In genomic region chr1:100397681-100398080, GRCh38 we compare ENCODE assay signal across 21 cellular contexts. TPM values are rescaled to one million over a fixed set of nuclear protein-coding genes. Genes with fewer than 3 reads are reported as not detected.
DNase-seq lines count a peak whose midpoint lies in the region; ATAC-seq and TF ChIP-seq lines count a peak whose summit lies in the region.
"Had no signal": no experiment of that assay in that cellular context is flagged by ENCODE, and none has a peak within 500 bp of the region (broad histone marks: within the 10 kb centered on the region; RNA-seq: fewer than 3 reads in every experiment).

No MANE protein-coding gene starts in this region.

- intact Hi-C loops in dendritic cell treated with granulocyte-macrophage colony-stimulating factor and Interleukin-4, amounts not matched to agents 40 ng/mL and 50 ng/mL, for 4 days (cut with micrococcal nuclease), result no loop called here
- intact Hi-C loops in spleen (cut with DNase I; ENCODE audit: low total_unique reads), result no loop called here

- peak; percentile 37 for ATAC-seq in activated CD8-positive, alpha-beta memory T cell treated with anti-CD3 and anti-CD28 coated beads, Interleukin-2, amount 10 ng/mL, durations not matched to agents 7 days and 5 days
- no peak for ATAC-seq in T-cell (replicated peaks in 1 of 4)
- ATAC-seq: A549, heart left ventricle had no signal

- POLR2A ChIA-PET in T-cell (lab: Charles Lee), result interaction anchor here (0.6 to 1.6 kb wide), 9 partner anchors 8 to 148 kb away, joined by 3 to 10 read pairs (median 6); partner anchors contain the start of gene CDC14A (in 1 of the 2)

- no peaks in the 10 kb centered on the region for H3K9me3 ChIP-seq in spleen
- H3K9me3 ChIP-seq: A549; BLaER1 treated with 17β-estradiol and CSF1 and Interleukin-3, amounts not matched to agents 10 nM and 100 nM; heart left ventricle; prostate gland had no signal

- H3K4me3 Mint-ChIP-seq in activated CD8-positive, alpha-beta memory T cell treated with anti-CD3 and anti-CD28 coated beads, Interleukin-2, amount 10 ng/mL, durations not matched to agents 7 days and 5 days, result no peak overlapping the region
- peak overlapping the region in 1 of 3 donors; percentile 61 for H3K4me3 Mint-ChIP-seq in T-cell
- H3K4me3 Mint-ChIP-seq in dendritic cell treated with granulocyte-macrophage colony-stimulating factor and Interleukin-4, amounts not matched to agents 40 ng/mL and 50 ng/mL, for 4 days, result no peak overlapping the region

- H3K4me1 ChIP-seq in spleen, result peaks cover 16 to 97% (median 68%) of the 10 kb centered on the region in 6 donors
- H3K4me1 ChIP-seq: A549, prostate gland had no signal

- peak overlapping the region in 7 of 8 donors; percentile 36 to 85 (median 77) for H3K27ac ChIP-seq in spleen
- H3K27ac ChIP-seq: A549, prostate gland, VCaP had no signal

- no peaks in the 10 kb centered on the region for H3K27me3 Mint-ChIP-seq in activated CD8-positive, alpha-beta memory T cell treated with anti-CD3 and anti-CD28 coated beads, Interleukin-2, amount 10 ng/mL, durations not matched to agents 7 days and 5 days
- H3K27me3 Mint-ChIP-seq in T-cell, result no peaks in the 10 kb centered on the region
- no peaks in the 10 kb centered on the region for H3K27me3 Mint-ChIP-seq in dendritic cell treated with granulocyte-macrophage colony-stimulating factor and Interleukin-4, amounts not matched to agents 40 ng/mL and 50 ng/mL, for 4 days

- peaks cover 0 to 20% (median 0%) of the 10 kb centered on the region in 6 donors for H3K36me3 ChIP-seq in spleen
- H3K36me3 ChIP-seq: prostate gland had no signal

- peaks cover 53% of the 10 kb centered on the region for H3K36me3 Mint-ChIP-seq in activated CD8-positive, alpha-beta memory T cell treated with anti-CD3 and anti-CD28 coated beads, Interleukin-2, amount 10 ng/mL, durations not matched to agents 7 days and 5 days
- peaks cover 53% of the 10 kb centered on the region for H3K36me3 Mint-ChIP-seq in T-cell
- peaks cover 18% of the 10 kb centered on the region for H3K36me3 Mint-ChIP-seq in dendritic cell treated with granulocyte-macrophage colony-stimulating factor and Interleukin-4, amounts not matched to agents 40 ng/mL and 50 ng/mL, for 4 days (ENCODE audit: low read depth)

- DNase-seq in activated CD8-positive, alpha-beta memory T cell treated with anti-CD3 and anti-CD28 coated beads, Interleukin-2, amount 10 ng/mL, durations not matched to agents 7 days and 5 days, result no peak
- no peak for DNase-seq in activated CD8-positive, alpha-beta memory T cell treated with anti-CD3 and anti-CD28 coated beads, Interleukin-2, amount 50 U/mL, for 4 hours
- DNase-seq in T-cell (no peak), spleen (no peak), NCI-H524 (lab: John Stamatoyannopoulos, UW) (no peak), NCI-H2107 (lab: John Stamatoyannopoulos, UW) (no peak), NCI-H1436 (lab: John Stamatoyannopoulos, UW) (no peak)
- DNase-seq: activated CD8-positive, alpha-beta memory T cell treated with anti-CD3 and anti-CD28 coated beads, Interleukin-2, amount 50 U/mL, for 48 hours; amygdala; central memory CD4-positive, alpha-beta T cell; DMS79; effector CD4-positive, alpha-beta T cell; heart left ventricle; KBM-7; NCI-H1105; trophoblast cell had no signal

- no peak for TF ChIP-seq CTCF in spleen (IDR thresholded peaks at IDR 0.05 in 8 of 11, conservative IDR thresholded peaks at IDR 0.05 in 3 of 11)

- no peaks in the 10 kb centered on the region for H3K27me3 ChIP-seq in spleen (replicated peaks in 1 of 7)
- H3K27me3 ChIP-seq: BLaER1 treated with 17β-estradiol and CSF1 and Interleukin-3, amounts not matched to agents 10 nM and 100 nM; heart left ventricle had no signal

- H3K4me1 Mint-ChIP-seq in activated CD8-positive, alpha-beta memory T cell treated with anti-CD3 and anti-CD28 coated beads, Interleukin-2, amount 10 ng/mL, durations not matched to agents 7 days and 5 days, result peaks cover 88% of the 10 kb centered on the region
- peaks cover 88 to 97% (median 89%) of the 10 kb centered on the region in 3 donors for H3K4me1 Mint-ChIP-seq in T-cell
- H3K4me1 Mint-ChIP-seq in dendritic cell treated with granulocyte-macrophage colony-stimulating factor and Interleukin-4, amounts not matched to agents 40 ng/mL and 50 ng/mL, for 4 days (ENCODE audit: low read depth), result peaks cover 43% of the 10 kb centered on the region

- CTCF ChIA-PET in activated CD8-positive, alpha-beta memory T cell treated with anti-CD3 and anti-CD28 coated beads, Interleukin-2, amount 10 ng/mL, durations not matched to agents 7 days and 5 days (lab: Charles Lee), result interaction anchor here (0.8 to 2.6 kb wide), 9 partner anchors 10 to 131 kb away, joined by 3 to 15 read pairs (median 6); partner anchors contain the start of gene CDC14A
- CTCF ChIA-PET in T-cell (lab: Charles Lee), result interaction anchor here (0.6 to 3.3 kb wide), 15 partner anchors 7 to 107 kb away, joined by 3 to 27 read pairs (median 5); no protein-coding TSS in a partner anchor

- no peak for TF ChIP-seq POLR2A in spleen (IDR thresholded peaks at IDR 0.05)

- H3K9me3 Mint-ChIP-seq in activated CD8-positive, alpha-beta memory T cell treated with anti-CD3 and anti-CD28 coated beads, Interleukin-2, amount 10 ng/mL, durations not matched to agents 7 days and 5 days (ENCODE audit: low read depth), result no peaks in the 10 kb centered on the region
- H3K9me3 Mint-ChIP-seq in T-cell, result no peaks in the 10 kb centered on the region
- H3K9me3 Mint-ChIP-seq in dendritic cell treated with granulocyte-macrophage colony-stimulating factor and Interleukin-4, amounts not matched to agents 40 ng/mL and 50 ng/mL, for 4 days, result no peaks in the 10 kb centered on the region

- peak overlapping the region; percentile 85 for H3K27ac Mint-ChIP-seq in activated CD8-positive, alpha-beta memory T cell treated with anti-CD3 and anti-CD28 coated beads, Interleukin-2, amount 10 ng/mL, durations not matched to agents 7 days and 5 days
- peak overlapping the region; percentile 90 to 91 for H3K27ac Mint-ChIP-seq in T-cell
- peak overlapping the region; percentile 40 for H3K27ac Mint-ChIP-seq in dendritic cell treated with granulocyte-macrophage colony-stimulating factor and Interleukin-4, amounts not matched to agents 40 ng/mL and 50 ng/mL, for 4 days

- no peak overlapping the region for H3K4me3 ChIP-seq in spleen
- H3K4me3 ChIP-seq: A549; BLaER1 treated with 17β-estradiol and CSF1 and Interleukin-3, amounts not matched to agents 10 nM and 100 nM; heart left ventricle; prostate gland had no signal

RNA-seq across cellular contexts. Expression of gene CDC14A, which starts 45.4 kb away (rescaled TPM):
- 10 to 100 TPM; 34.2 to 43.1 TPM for total RNA-seq in activated CD8-positive, alpha-beta memory T cell treated with anti-CD3 and anti-CD28 coated beads, Interleukin-2, amount 10 ng/mL, durations not matched to agents 7 days and 5 days
- 100 to 1,000 TPM in 2 of 5 donors, 10 to 100 TPM in 3; 77.1 to 169 (median 91.6) TPM for total RNA-seq in T-cell
- 10 to 100 TPM; 17.4 to 58.5 (median 31.3) TPM for total RNA-seq in spleen
- 1 to 10 TPM; 3.8 to 4.5 (median 4.2) TPM for polyA plus RNA-seq in spleen

Comparison
In these comparisons a context has a peak if more than half of its experiments do, and no peak if none do; other contexts are left out.
1. H3K27ac Mint-ChIP-seq: peak in every context shown above with its lines; median percentile 90 in T-cell; 85 in activated CD8-positive, alpha-beta memory T cell treated with anti-CD3 and anti-CD28 coated beads, Interleukin-2, amount 10 ng/mL, durations not matched to agents 7 days and 5 days; 40 in dendritic cell treated with granulocyte-macrophage colony-stimulating factor and Interleukin-4, amounts not matched to agents 40 ng/mL and 50 ng/mL, for 4 days.